Comparison of ENCODE assay signal across 8 cellular contexts in the genomic region with DNA sequence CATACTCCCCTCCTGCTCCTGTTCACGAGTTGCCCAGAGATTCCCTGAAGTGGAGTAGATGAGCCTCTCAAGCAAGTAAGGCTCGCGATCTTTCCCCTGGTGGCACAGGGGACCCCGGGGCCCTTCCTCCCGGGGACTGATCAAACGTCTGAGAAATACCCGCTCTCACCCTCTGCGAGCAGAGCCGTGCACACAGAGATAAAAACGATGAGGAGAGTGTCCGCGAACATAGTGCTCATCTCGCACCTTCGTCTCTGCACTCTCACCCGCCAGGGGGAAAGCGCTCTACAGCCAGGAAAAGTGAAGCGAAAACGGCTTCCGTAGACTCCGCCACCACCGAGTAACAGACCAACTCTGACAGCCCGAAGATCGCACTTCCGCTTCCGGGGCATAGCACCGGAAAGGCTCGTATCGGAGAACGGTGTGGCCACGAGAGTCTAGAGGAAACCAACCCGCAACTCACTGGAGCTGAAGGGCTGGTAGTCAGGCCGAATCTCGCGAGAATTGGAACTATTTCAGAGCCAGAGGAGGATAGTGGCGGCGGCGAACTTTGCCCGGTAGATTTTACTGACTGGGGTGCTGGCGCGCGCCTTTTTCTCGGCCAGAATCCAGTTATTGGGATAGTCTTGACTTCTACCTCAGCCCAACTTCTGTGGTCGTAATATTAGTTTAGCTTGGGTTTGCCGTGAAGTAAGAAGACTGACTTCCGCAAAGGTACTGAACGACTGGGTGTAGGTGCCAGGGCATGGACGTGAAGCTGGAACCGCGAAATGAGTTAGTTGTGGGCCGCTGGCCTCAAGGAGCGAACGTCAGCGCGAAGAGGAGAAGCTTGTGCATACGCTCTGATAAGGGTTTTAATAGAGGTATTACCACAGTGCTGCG. TPM values are rescaled to one million over a fixed set of nuclear protein-coding genes. Genes with fewer than 3 reads are reported as not detected.
DNase-seq lines count a peak whose midpoint lies in the region; ATAC-seq and TF ChIP-seq lines count a peak whose summit lies in the region.

A gene with protein sequence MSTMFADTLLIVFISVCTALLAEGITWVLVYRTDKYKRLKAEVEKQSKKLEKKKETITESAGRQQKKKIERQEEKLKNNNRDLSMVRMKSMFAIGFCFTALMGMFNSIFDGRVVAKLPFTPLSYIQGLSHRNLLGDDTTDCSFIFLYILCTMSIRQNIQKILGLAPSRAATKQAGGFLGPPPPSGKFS (minus strand): TSS at position 356 of the 882 bp plus-strand sequence. CDS start 117 bp downstream, at position 239.

- H3K36me3 Mint-ChIP-seq in activated naive CD4-positive, alpha-beta T cell treated with anti-CD3 and anti-CD28 coated beads, Interleukin-2, amount 50 U/mL, for 24 hours, result peaks cover 39% of the 10 kb centered on the region

- peak within 1 kb of the TSS; percentile 90 for H3K27ac ChIP-seq in suprapubic skin

- H3K27me3 ChIP-seq in suprapubic skin, result no peaks in the 10 kb centered on the region

- TF ChIP-seq CTCF in GM10248 (IDR thresholded peaks at IDR 0.05; ENCODE audit: control extremely low read depth, extremely low read depth, low read depth, missing control alignments) (no peak), suprapubic skin (IDR thresholded peaks at IDR 0.05) (no peak)

- ATAC-seq in HG02571 (IDR thresholded peaks at IDR 0.05; ENCODE audit: unreplicated experiment) (peak; percentile 100), SK-N-SH treated with all-trans-retinoic acid at 6 μM for 48 hours (peak; percentile 100)

- WGBS in suprapubic skin, result 1% methylated on average over 31 of the region's 56 CpGs

- no peaks in the 10 kb centered on the region for H3K27me3 Mint-ChIP-seq in activated naive CD4-positive, alpha-beta T cell treated with anti-CD3 and anti-CD28 coated beads, Interleukin-2, amount 50 U/mL, for 24 hours

- CTCF ChIA-PET in GM10248 (lab: Yijun Ruan, JAX), result interaction anchor here (0.6 to 3.5 kb wide), 10 partner anchors 8 to 168 kb away, joined by 3 to 8 read pairs (median 4); no protein-coding TSS in a partner anchor

- no peak for TF ChIP-seq EP300 in suprapubic skin (IDR thresholded peaks at IDR 0.05)

- no peaks in the 10 kb centered on the region for H3K9me3 ChIP-seq in suprapubic skin

- POLR2A ChIA-PET in GM10248 (lab: Yijun Ruan, JAX), result interaction anchor here (0.5 to 1.0 kb wide), 3 partner anchors 9 to 372 kb away, joined by 4 to 7 read pairs (median 5); no protein-coding TSS in a partner anchor

- H3K27ac Mint-ChIP-seq in activated naive CD4-positive, alpha-beta T cell treated with anti-CD3 and anti-CD28 coated beads, Interleukin-2, amount 50 U/mL, for 24 hours, result peak within 1 kb of the TSS; percentile 98

- peaks cover 85% of the 10 kb centered on the region for H3K4me1 Mint-ChIP-seq in activated naive CD4-positive, alpha-beta T cell treated with anti-CD3 and anti-CD28 coated beads, Interleukin-2, amount 50 U/mL, for 24 hours

- H3K36me3 ChIP-seq in suprapubic skin, result peaks cover 27% of the 10 kb centered on the region

- peak; percentile 96 for DNase-seq in GM10248 (ENCODE audit: extremely low spot score)
- DNase-seq in NCI-H1092 (lab: John Stamatoyannopoulos, UW), result peak; percentile 99
- peak; percentile 95 for DNase-seq in globus pallidus (ENCODE audit: low spot score)
- peak; percentile 70 to 98 (median 91) for DNase-seq in nucleus accumbens (lab: John Stamatoyannopoulos, UW)
- DNase-seq in suprapubic skin (ENCODE audit: low spot score in 2 of 2), result peak; percentile 97 to 98

- peak in 1 of 2 donors; percentile 68 for TF ChIP-seq POLR2A in suprapubic skin (IDR thresholded peaks at IDR 0.05)

- H3K4me1 ChIP-seq in suprapubic skin, result peaks cover 39% of the 10 kb centered on the region

- peak within 1 kb of the TSS; percentile 70 for H3K4me3 ChIP-seq in suprapubic skin

- peak within 1 kb of the TSS; percentile 99 for H3K4me3 Mint-ChIP-seq in activated naive CD4-positive, alpha-beta T cell treated with anti-CD3 and anti-CD28 coated beads, Interleukin-2, amount 50 U/mL, for 24 hours

- no peaks in the 10 kb centered on the region for H3K9me3 Mint-ChIP-seq in activated naive CD4-positive, alpha-beta T cell treated with anti-CD3 and anti-CD28 coated beads, Interleukin-2, amount 50 U/mL, for 24 hours

TF ChIP-seq in SK-N-SH treated with all-trans-retinoic acid at 6 μM for 48 hours, 23 proteins besides CTCF, POLR2A, EP300 and RAD21:
- TF ChIP-seq GLIS3 (CRISPR knock-in tag; IDR thresholded peaks at IDR 0.05) (no peak), ZFP3 (CRISPR knock-in tag; IDR thresholded peaks at IDR 0.05) (no peak), CSDC2 (CRISPR knock-in tag; IDR thresholded peaks at IDR 0.05) (no peak), OSR1 (CRISPR knock-in tag; IDR thresholded peaks at IDR 0.05) (no peak), TCF4 (CRISPR knock-in tag; IDR thresholded peaks at IDR 0.05; ENCODE audit: borderline replicate concordance) (no peak)
TF ChIP-seq in SK-N-SH treated with all-trans-retinoic acid at 6 μM for 48 hours: peak in this region for 0.

RNA-seq across cellular contexts. Expression of the gene that starts here (rescaled TPM):
- 10 to 100 TPM; 31.4 to 53.8 (median 46.0) TPM for total RNA-seq in suprapubic skin

Comparison
In these comparisons a context has a peak if more than half of its experiments do, and no peak if none do; other contexts are left out.
1. Peak in every context shown above with its lines: DNase-seq, ATAC-seq, H3K4me3 ChIP-seq and H3K27ac ChIP-seq.